ENCODE assay signal across 1 cellular context in the genomic region with DNA sequence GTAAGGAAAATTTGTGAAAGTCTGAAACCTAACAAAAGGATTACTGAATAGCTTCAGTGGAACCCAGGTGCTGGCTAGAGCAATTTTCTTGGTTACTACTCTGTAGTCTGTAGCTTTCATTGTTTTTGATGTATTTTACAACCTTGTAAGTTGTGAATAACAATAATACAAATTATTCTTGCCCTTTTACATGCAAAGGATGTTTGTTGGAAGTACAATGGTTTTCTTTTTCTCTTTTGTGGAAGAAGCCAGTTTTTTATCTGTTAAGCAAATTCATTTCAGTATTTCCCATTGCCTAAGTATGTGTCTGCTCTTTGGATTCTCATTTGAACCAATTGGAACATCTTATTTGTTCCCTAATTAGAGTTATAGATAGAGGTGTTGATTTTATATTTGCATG.
TF ChIP-seq lines count a peak whose summit lies in the region.

No MANE protein-coding gene starts in this region.

TF ChIP-seq in WTC11, 78 proteins besides CTCF, POLR2A, EP300 and RAD21 (continued from another document):
- no peak for TF ChIP-seq ZNF512 (CRISPR knock-in tag; IDR thresholded peaks at IDR 0.05; ENCODE audit: borderline replicate concordance)
- TF ChIP-seq NR3C1 (CRISPR knock-in tag; conservative IDR thresholded peaks at IDR 0.05; ENCODE audit: low read depth), result no peak
- TF ChIP-seq ZNF425 (CRISPR knock-in tag; conservative IDR thresholded peaks at IDR 0.05), result no peak
- no peak for TF ChIP-seq PREB (CRISPR knock-in tag; IDR thresholded peaks at IDR 0.05; ENCODE audit: borderline replicate concordance)
- TF ChIP-seq E2F5 (CRISPR knock-in tag; IDR thresholded peaks at IDR 0.05), result no peak
- TF ChIP-seq EMX1 (CRISPR knock-in tag; IDR thresholded peaks at IDR 0.05), result no peak
- TF ChIP-seq ZNF532 (CRISPR knock-in tag; IDR thresholded peaks at IDR 0.05; ENCODE audit: borderline replicate concordance), result no peak
- TF ChIP-seq ZNF232 (CRISPR knock-in tag; IDR thresholded peaks at IDR 0.05), result no peak
- no peak for TF ChIP-seq ZMAT4 (CRISPR knock-in tag; IDR thresholded peaks at IDR 0.05)
- no peak for TF ChIP-seq TEAD4 (CRISPR knock-in tag; IDR thresholded peaks at IDR 0.05)
